In genomic region chr16:745739-746138, GRCh38 we compare ENCODE assay signal across 1 cellular context.
TF ChIP-seq lines count a peak whose summit lies in the region.

No MANE protein-coding gene starts in this region.

TF ChIP-seq in HepG2, 621 proteins besides CTCF, POLR2A, EP300 and RAD21 (continued from another document):
- TF ChIP-seq PRDM15 (CRISPR knock-in tag; IDR thresholded peaks at IDR 0.05), result peak; percentile 67
- no peak for TF ChIP-seq MAFG (CRISPR knock-in tag; IDR thresholded peaks at IDR 0.05)
